Comparison of ENCODE assay signal across 36 cellular contexts in the genomic region with DNA sequence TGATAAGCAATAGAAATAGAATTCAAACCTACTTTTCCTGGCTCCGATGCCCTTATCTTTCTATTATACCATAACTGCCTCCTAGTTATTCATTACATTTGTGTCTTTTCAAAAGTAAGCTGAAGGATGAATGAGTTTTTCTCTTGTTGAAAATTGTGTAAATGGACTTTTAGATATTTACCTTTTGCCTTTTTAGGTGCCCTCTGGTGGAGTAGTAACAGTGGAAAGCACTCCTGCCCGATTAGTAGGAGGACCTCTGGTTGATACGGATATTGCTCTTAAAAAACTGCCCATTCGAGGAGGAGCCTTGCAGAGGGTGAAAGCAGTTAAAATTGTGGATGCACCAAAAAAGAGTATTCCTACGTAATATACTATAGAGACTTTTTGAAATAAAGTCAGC. TPM values are rescaled to one million over a fixed set of nuclear protein-coding genes. Genes with fewer than 3 reads are reported as not detected.
"Had no signal": no experiment of that assay in that cellular context is flagged by ENCODE, and none has a peak within 500 bp of the region (broad histone marks: within the 10 kb centered on the region; RNA-seq: fewer than 3 reads in every experiment).

No MANE protein-coding gene starts in this region.

- H3K4me3 Mint-ChIP-seq: activated B cell treated with CpG ODN at 0.5 μM for 24 hours; activated CD4-positive, alpha-beta memory T cell treated with anti-CD3 and anti-CD28 coated beads for 36 hours; activated naive CD4-positive, alpha-beta T cell treated with anti-CD3 and anti-CD28 coated beads for 36 hours; activated naive CD8-positive, alpha-beta T cell; activated naive CD8-positive, alpha-beta T cell treated with anti-CD3 and anti-CD28 coated beads, Interleukin-2, amount 50 U/mL, for 24 hours; activated T-cell treated with anti-CD3 and anti-CD28 coated beads, Interleukin-2, amount 50 U/mL, for 4 hours; activated T-helper 1 cell treated with anti-CD3 and anti-CD28 coated beads, Interleukin-12 subunit alpha, Interleukin-12 subunit beta, Interleukin-2, Interleukin-4 antibody, amounts not matched to agents 30 ng/mL and 10 ng/mL and 1 ng/mL, durations not matched to agents 14 hours and 24 hours and 36 hours; brain; T-helper 1 cell treated with Interleukin-12 subunit alpha and Interleukin-12 subunit beta and Interleukin-4 antibody, amounts not matched to agents 30 μg/mL and 1 μg/mL, for 36 hours; T-helper 2 cell treated with Interferon-gamma antibody and Interleukin-4, amounts not matched to agents 5 μg/mL and 100 μg/mL, for 36 hours had no signal

- H3K9me3 Mint-ChIP-seq: activated B cell treated with CpG ODN at 0.5 μM for 24 hours; activated CD4-positive, alpha-beta memory T cell treated with anti-CD3 and anti-CD28 coated beads for 36 hours; activated naive CD4-positive, alpha-beta T cell treated with anti-CD3 and anti-CD28 coated beads for 36 hours; activated naive CD8-positive, alpha-beta T cell treated with anti-CD3 and anti-CD28 coated beads, Interleukin-2, amount 50 U/mL, for 24 hours; activated T-cell treated with anti-CD3 and anti-CD28 coated beads, Interleukin-2, amount 50 U/mL, for 4 hours; activated T-helper 1 cell treated with anti-CD3 and anti-CD28 coated beads, Interleukin-12 subunit alpha, Interleukin-12 subunit beta, Interleukin-2, Interleukin-4 antibody, amounts not matched to agents 30 ng/mL and 10 ng/mL and 1 ng/mL, durations not matched to agents 14 hours and 24 hours and 36 hours; brain; T-helper 1 cell treated with Interleukin-12 subunit alpha and Interleukin-12 subunit beta and Interleukin-4 antibody, amounts not matched to agents 30 μg/mL and 1 μg/mL, for 36 hours; T-helper 2 cell treated with Interferon-gamma antibody and Interleukin-4, amounts not matched to agents 5 μg/mL and 100 μg/mL, for 36 hours had no signal

- ATAC-seq: activated naive CD8-positive, alpha-beta T cell treated with anti-CD3 and anti-CD28 coated beads, Interleukin-2, amount 50 U/mL, for 24 hours; activated T-cell treated with anti-CD3 and anti-CD28 coated beads, Interleukin-2, amount 50 U/mL, for 4 hours had no signal

- H3K27me3 Mint-ChIP-seq: activated naive CD8-positive, alpha-beta T cell; brain had no signal

- H3K27ac ChIP-seq: SK-N-MC, VCaP had no signal

- H3K9me3 ChIP-seq: MG63 had no signal

- H3K4me1 Mint-ChIP-seq: activated B cell treated with CpG ODN at 0.5 μM for 24 hours; activated naive CD8-positive, alpha-beta T cell treated with anti-CD3 and anti-CD28 coated beads, Interleukin-2, amount 50 U/mL, for 24 hours; brain had no signal

- DNase-seq: activated B cell treated with CpG ODN at 0.5 μM for 24 hours; activated CD4-positive, alpha-beta memory T cell treated with anti-CD3 and anti-CD28 coated beads for 36 hours; activated CD4-positive, alpha-beta T cell treated with anti-CD3 and anti-CD28 coated beads for 4 hours; activated CD4-positive, alpha-beta T cell treated with anti-CD3 and anti-CD28 coated beads, Interleukin-2, amount 50 U/mL, for 1 hour; activated CD4-positive, CD25-positive, alpha-beta regulatory T cell treated with anti-CD3 and anti-CD28 coated beads, Interleukin-2, amount 50 U/mL, for 72 hours; activated CD8-positive, alpha-beta memory T cell treated with anti-CD3 and anti-CD28 coated beads, Interleukin-2, amount 50 U/mL, for 4 hours; activated gamma-delta T cell treated with Interleukin-2 at 50 U/mL for 16 hours; activated naive CD4-positive, alpha-beta T cell treated with anti-CD3 and anti-CD28 coated beads for 36 hours; activated naive CD8-positive, alpha-beta T cell treated with anti-CD3 and anti-CD28 coated beads, Interleukin-2, amount 50 U/mL, for 24 hours; activated T-cell treated with anti-CD3 and anti-CD28 coated beads for 4 hours; activated T-cell treated with anti-CD3 and anti-CD28 coated beads, Interleukin-2, amount 50 U/mL, for 4 hours; anterior cingulate cortex; caudate nucleus; cerebellar nuclear complex; MG63; NCI-H1048; NCI-H1417; NCI-H146; NCI-H187; NCI-H2029 treated with DMSO at 0.1 percent for 48 hours; NCI-H2107; NCI-H2171; NCI-H510A; NCI-H526; NCI-H748 treated with DMSO at 0.1 percent for 48 hours; NK-92 treated with Interleukin-12 subunit alpha and Interleukin-12 subunit beta, amount 100 ng/mL, for 24 hours; Right ventricle myocardium superior had no signal

- H3K27me3 ChIP-seq: MG63 had no signal

- H3K27ac Mint-ChIP-seq: activated B cell treated with CpG ODN at 0.5 μM for 24 hours; activated CD4-positive, alpha-beta memory T cell treated with anti-CD3 and anti-CD28 coated beads for 36 hours; activated naive CD4-positive, alpha-beta T cell treated with anti-CD3 and anti-CD28 coated beads for 36 hours; activated naive CD8-positive, alpha-beta T cell; activated naive CD8-positive, alpha-beta T cell treated with anti-CD3 and anti-CD28 coated beads, Interleukin-2, amount 50 U/mL, for 24 hours; activated T-helper 1 cell treated with anti-CD3 and anti-CD28 coated beads, Interleukin-12 subunit alpha, Interleukin-12 subunit beta, Interleukin-2, Interleukin-4 antibody, amounts not matched to agents 30 ng/mL and 10 ng/mL and 1 ng/mL, durations not matched to agents 14 hours and 24 hours and 36 hours; brain; T-helper 1 cell treated with Interleukin-12 subunit alpha and Interleukin-12 subunit beta and Interleukin-4 antibody, amounts not matched to agents 30 μg/mL and 1 μg/mL, for 36 hours; T-helper 2 cell treated with Interferon-gamma antibody and Interleukin-4, amounts not matched to agents 5 μg/mL and 100 μg/mL, for 36 hours had no signal

- H3K36me3 ChIP-seq: MG63 had no signal

- H3K4me3 ChIP-seq: MG63, SK-N-MC had no signal

- H3K36me3 Mint-ChIP-seq: activated CD4-positive, alpha-beta memory T cell treated with anti-CD3 and anti-CD28 coated beads for 36 hours; activated naive CD8-positive, alpha-beta T cell; brain had no signal

RNA-seq across cellular contexts. Expression of a gene that starts 11.2 kb away (rescaled TPM):
- total RNA-seq: activated B cell treated with CpG ODN at 0.5 μM for 24 hours; activated CD4-positive, alpha-beta memory T cell treated with anti-CD3 and anti-CD28 coated beads for 36 hours; activated naive CD4-positive, alpha-beta T cell treated with anti-CD3 and anti-CD28 coated beads for 36 hours; activated T-cell treated with anti-CD3 and anti-CD28 coated beads, Interleukin-2, amount 50 U/mL, for 4 hours; activated T-helper 1 cell treated with anti-CD3 and anti-CD28 coated beads, Interleukin-12 subunit alpha, Interleukin-12 subunit beta, Interleukin-2, Interleukin-4 antibody, amounts not matched to agents 30 ng/mL and 10 ng/mL and 1 ng/mL, durations not matched to agents 14 hours and 24 hours and 36 hours; bronchial epithelial cell; OCI-LY7; Right ventricle myocardium superior had no signal
